Comparison of ENCODE assay signal across 1 cellular context in the genomic region with DNA sequence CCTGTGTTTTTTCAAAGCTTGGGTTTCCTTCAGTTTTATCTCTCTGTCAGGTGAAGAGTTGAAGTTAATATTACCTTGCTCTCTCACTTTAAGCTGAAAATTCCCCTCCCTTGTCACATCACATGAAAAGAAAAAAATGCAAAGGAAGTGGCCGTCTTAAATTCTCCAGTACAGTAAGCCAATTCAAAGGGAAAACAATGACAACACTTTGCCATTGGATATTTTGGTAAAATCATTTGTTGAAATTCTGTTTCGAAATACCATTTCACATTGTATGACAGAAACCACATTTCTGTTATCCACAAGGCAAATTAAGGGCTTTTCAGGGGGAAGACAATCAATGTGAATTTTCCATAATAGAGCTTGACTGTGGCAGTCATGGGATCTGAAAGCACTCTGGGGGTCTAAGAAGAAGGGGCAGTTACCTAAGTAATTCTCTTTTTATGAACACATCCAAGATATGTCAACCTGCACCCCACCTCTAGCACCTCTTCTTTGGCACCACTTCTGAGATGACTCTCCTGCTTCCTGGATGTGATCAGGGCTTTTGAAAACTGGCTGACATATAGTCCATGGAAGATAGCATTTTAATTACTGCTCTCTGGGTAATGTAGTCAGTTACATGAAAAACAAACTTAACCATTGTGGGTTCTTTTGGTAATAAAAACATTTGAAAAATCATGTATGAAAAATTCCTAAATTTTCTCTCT.
TF ChIP-seq lines count a peak whose summit lies in the region.

No MANE protein-coding gene starts in this region.

TF ChIP-seq in GM12878, 131 proteins besides CTCF, POLR2A, EP300 and RAD21 (continued from another document):
- TF ChIP-seq NKRF (conservative IDR thresholded peaks at IDR 0.05) (no peak), SIN3A (IDR thresholded peaks at IDR 0.05; ENCODE audit: low read depth, low read length) (0 out of 2 replicates have a peak, but pooled peaks have one; percentile 32), MTA3 (IDR thresholded peaks at IDR 0.05; ENCODE audit: borderline replicate concordance, low read length) (0 out of 2 replicates have a peak, but pooled peaks have one; percentile 21), GATAD2B (conservative IDR thresholded peaks at IDR 0.05; ENCODE audit: low read depth) (0 out of 2 replicates have a peak, but pooled peaks have one; percentile 26), ZSCAN29 (IDR thresholded peaks at IDR 0.05) (no peak), BRCA1 (IDR thresholded peaks at IDR 0.05; ENCODE audit: low read depth, low read length) (no peak), LARP7 (IDR thresholded peaks at IDR 0.05) (no peak), ZNF622 (IDR thresholded peaks at IDR 0.05) (no peak), IKZF1 (conservative IDR thresholded peaks at IDR 0.05) (peak; percentile 64), IRF4 (IDR thresholded peaks at IDR 0.05; ENCODE audit: low read depth, low read length) (0 out of 2 replicates have a peak, but pooled peaks have one; percentile 37), RAD51 (IDR thresholded peaks at IDR 0.05) (0 out of 2 replicates have a peak, but pooled peaks have one; percentile 19), MTA2 (IDR thresholded peaks at IDR 0.05; ENCODE audit: low read depth) (peak; percentile 47), REST (IDR thresholded peaks at IDR 0.05; ENCODE audit: low read depth, low read length) (no peak)
